In genomic region chr1:89516055-89516454, GRCh38 we compare ENCODE assay signal across 12 cellular contexts. TPM values are rescaled to one million over a fixed set of nuclear protein-coding genes. Genes with fewer than 3 reads are reported as not detected.
A peak's percentile ranks its signal among the peaks of the same experiment; 100 is the strongest.
DNase-seq lines count a peak whose midpoint lies in the region; TF ChIP-seq lines count a peak whose summit lies in the region.
"Had no signal": no experiment of that assay in that cellular context is flagged by ENCODE, and none has a peak within 500 bp of the region (broad histone marks: within the 10 kb centered on the region; RNA-seq: fewer than 3 reads in every experiment).

No MANE protein-coding gene starts in this region.

- H3K4me3 Mint-ChIP-seq in Caco-2 (ENCODE audit: unreplicated experiment) = no peak overlapping the region

- no peak for TF ChIP-seq POLR2A in stomach (IDR thresholded peaks at IDR 0.05)

- no peaks in the 10 kb centered on the region for H3K79me2 ChIP-seq in mammary epithelial cell (ENCODE audit: insufficient read depth, low read length)

- H3K4me1 ChIP-seq in mammary epithelial cell (ENCODE audit: insufficient read depth, low read length) (no peaks in the 10 kb centered on the region), Caco-2 (no peaks in the 10 kb centered on the region), stomach (peaks cover 0 to 6% (median 0%) of the 10 kb centered on the region in 4 donors)
- H3K4me1 ChIP-seq: colonic mucosa, right lobe of liver had no signal

- TF ChIP-seq CTCF in mammary epithelial cell (conservative IDR thresholded peaks at IDR 0.05 in 1 of 2, IDR thresholded peaks at IDR 0.05 in 1 of 2; ENCODE audit: extremely low read depth in 1 of 2, insufficient read depth in 1 of 2, low read depth in 1 of 2, low read length in 2 of 2) (no peak), Caco-2 (IDR thresholded peaks at IDR 0.05; ENCODE audit: insufficient read depth in 1 of 2, low read depth in 1 of 2, low read length in 1 of 2, severe bottlenecking in 1 of 2, unreplicated experiment in 1 of 2) (no peak), stomach (IDR thresholded peaks at IDR 0.05) (no peak)

- H3K9me3 Mint-ChIP-seq in Caco-2 (ENCODE audit: unreplicated experiment) = no peaks in the 10 kb centered on the region

- 31% methylated on average over 4 of the region's 4 CpGs for WGBS in mammary epithelial cell (ENCODE audit: low coverage, missing lambda C conversion rate)
- 69 to 76% (median 72%) methylated on average over 4 of the region's 4 CpGs for WGBS in stomach, 5 donors

- no peaks in the 10 kb centered on the region for H4K20me1 ChIP-seq in mammary epithelial cell (ENCODE audit: insufficient read depth, low read length)

- CTCF ChIA-PET in mammary epithelial cell (lab: Charles Lee; ENCODE audit: low non-redundant PET) = no interaction called here
- CTCF ChIA-PET in Caco-2 (lab: Charles Lee) = interaction anchor here (0.7 kb wide), 1 partner anchor 249 kb away, joined by 4 read pairs; no protein-coding TSS in a partner anchor

- H3K4me3 ChIP-seq in mammary epithelial cell (replicated peaks in 1 of 3; ENCODE audit: insufficient read depth in 1 of 3, low read depth in 2 of 3, low read length in 3 of 3) (no peak overlapping the region), Caco-2 (ENCODE audit: low read depth, low read length) (no peak overlapping the region), stomach (no peak overlapping the region)
- H3K4me3 ChIP-seq: colonic mucosa, right lobe of liver had no signal

- no peak overlapping the region for H3K27ac Mint-ChIP-seq in Caco-2 (ENCODE audit: unreplicated experiment)

- no TSS peak for BruUV-seq in mammary epithelial cell (replicated peaks; lab: Mats Ljungman, UMichigan)
- BruUV-seq in Caco-2 (replicated peaks; lab: Mats Ljungman, UMichigan) = no TSS peak

- in situ Hi-C loops in mammary epithelial cell (cut with MboI; ENCODE audit: low sequenced_read_pairs in 2 of 2) = loop anchor here (5.0 to 25.0 kb wide), 2 partner anchors 81 to 96 kb away; no protein-coding TSS in a partner anchor

- peaks cover 4% of the 10 kb centered on the region for H3K36me3 Mint-ChIP-seq in Caco-2 (ENCODE audit: insufficient read depth, unreplicated experiment)

- H3K27ac ChIP-seq in mammary epithelial cell (ENCODE audit: insufficient read depth, low read depth, low read length) (no peak overlapping the region), stomach (no peak overlapping the region)
- H3K27ac ChIP-seq: colonic mucosa, right lobe of liver had no signal

- H3K36me3 ChIP-seq in mammary epithelial cell (ENCODE audit: insufficient read depth, low read length) (no peaks in the 10 kb centered on the region), Caco-2 (ENCODE audit: control insufficient read depth, insufficient read depth, low read length) (no peaks in the 10 kb centered on the region), stomach (no peaks in the 10 kb centered on the region)
- H3K36me3 ChIP-seq: colonic mucosa, right lobe of liver had no signal

- H3K4me2 ChIP-seq in mammary epithelial cell (ENCODE audit: insufficient read depth, low read depth, low read length) = no peak overlapping the region

- no peaks in the 10 kb centered on the region for H3K4me1 Mint-ChIP-seq in Caco-2 (ENCODE audit: low read depth, unreplicated experiment)

- TF ChIP-seq RAD21 in Ishikawa (IDR thresholded peaks at IDR 0.05; ENCODE audit: low read depth) = no peak

- no peak overlapping the region for H2AFZ ChIP-seq in mammary epithelial cell (ENCODE audit: low read depth, low read length)

- TF ChIP-seq EP300 in Ishikawa (IDR thresholded peaks at IDR 0.05; ENCODE audit: borderline replicate concordance) = no peak
- TF ChIP-seq EP300 in stomach (IDR thresholded peaks at IDR 0.05) = no peak

- H3K9me3 ChIP-seq in mammary epithelial cell (replicated peaks; ENCODE audit: insufficient read depth, low read length) (no peaks in the 10 kb centered on the region), Caco-2 (no peaks in the 10 kb centered on the region), stomach (no peaks in the 10 kb centered on the region)
- H3K9me3 ChIP-seq: colonic mucosa, right lobe of liver had no signal

- H3K27me3 Mint-ChIP-seq in Caco-2 (ENCODE audit: insufficient read depth, unreplicated experiment) = no peaks in the 10 kb centered on the region

- dilution Hi-C loops in mammary epithelial cell (cut with HindIII; ENCODE audit: low sequenced_read_pairs) = no loop called here

- H3K9ac ChIP-seq in mammary epithelial cell (ENCODE audit: insufficient read depth, low read length) = no peak overlapping the region

- DNase-seq in EH (ENCODE audit: low read depth) (peak; percentile 43), mammary epithelial cell (peak; percentile 76), kidney tubule cell (ENCODE audit: low spot score) (peak; percentile 87), DMS79 (lab: John Stamatoyannopoulos, UW) (no peak), Caco-2 (no peak), stomach (no peak)
- DNase-seq in effector CD4-positive, alpha-beta T cell = no peak
- DNase-seq: activated gamma-delta T cell, colonic mucosa, NCI-H2171 treated with DMSO at 0.1 percent for 48 hours, right lobe of liver had no signal

- H3K27me3 ChIP-seq in mammary epithelial cell (ENCODE audit: insufficient read depth, low read length) = no peaks in the 10 kb centered on the region
- no peaks in the 10 kb centered on the region for H3K27me3 ChIP-seq in Caco-2 (replicated peaks; ENCODE audit: control insufficient read depth, insufficient read depth, low read length)
- no peaks in the 10 kb centered on the region for H3K27me3 ChIP-seq in stomach
- H3K27me3 ChIP-seq: colonic mucosa, right lobe of liver had no signal

- intact Hi-C loops in mammary epithelial cell (cut with micrococcal nuclease) (loop anchor here (5.0 kb wide), 1 partner anchor 34 kb away; no protein-coding TSS in a partner anchor), Caco-2 (cut with micrococcal nuclease; ENCODE audit: unreplicated experiment) (loop anchor here (10.0 kb wide), 1 partner anchor 249 kb away; no protein-coding TSS in a partner anchor), stomach (cut with DNase I; ENCODE audit: low total_unique reads) (loop anchor here (10.0 kb wide), 1 partner anchor 89 kb away; no protein-coding TSS in a partner anchor)

- POLR2A ChIA-PET in Caco-2 (lab: Charles Lee) = no interaction called here

TF ChIP-seq in Ishikawa, 13 proteins besides CTCF, POLR2A, EP300 and RAD21:
- TF ChIP-seq YY1 (IDR thresholded peaks at IDR 0.05; ENCODE audit: low read depth) (no peak), USF1 (IDR thresholded peaks at IDR 0.05) (no peak), FOXM1 (IDR thresholded peaks at IDR 0.05; ENCODE audit: borderline replicate concordance, low read depth) (no peak)
- TF ChIP-seq, protein P1, sequence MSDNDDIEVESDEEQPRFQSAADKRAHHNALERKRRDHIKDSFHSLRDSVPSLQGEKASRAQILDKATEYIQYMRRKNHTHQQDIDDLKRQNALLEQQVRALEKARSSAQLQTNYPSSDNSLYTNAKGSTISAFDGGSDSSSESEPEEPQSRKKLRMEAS (IDR thresholded peaks at IDR 0.05) = peak; percentile 45; the same call in 1 of the 2 replicates

RNA-seq across cellular contexts. Expression of gene LRRC8B, which starts 8.6 kb away (rescaled TPM):
- total RNA-seq in mammary epithelial cell = 1 to 10 TPM; 3.8 to 5.2 TPM
- 1.7 TPM for polyA plus RNA-seq in mammary epithelial cell
- polyA minus RNA-seq in mammary epithelial cell = 0.78 TPM
- 8.4 and 10.8 TPM in 2 replicates for total RNA-seq in Caco-2 (2022)
- 10 to 100 TPM in 4 of 5 donors, 1 to 10 TPM in 1; 1.2 to 27.4 (median 15.2) TPM for total RNA-seq in stomach
- polyA plus RNA-seq in stomach = 1 to 10 TPM; 1.4 to 1.8 (median 1.6) TPM

Comparison
In these comparisons a context has a peak if more than half of its experiments do, and no peak if none do; other contexts are left out.
1. DNase-seq: peak in EH (single experiment), mammary epithelial cell (single experiment) and kidney tubule cell (single experiment); none in effector CD4-positive, alpha-beta T cell (single experiment), DMS79 (single experiment), Caco-2 (0 of 2) and stomach (single experiment).